Comparison of ENCODE assay signal across 8 cellular contexts in the genomic region with DNA sequence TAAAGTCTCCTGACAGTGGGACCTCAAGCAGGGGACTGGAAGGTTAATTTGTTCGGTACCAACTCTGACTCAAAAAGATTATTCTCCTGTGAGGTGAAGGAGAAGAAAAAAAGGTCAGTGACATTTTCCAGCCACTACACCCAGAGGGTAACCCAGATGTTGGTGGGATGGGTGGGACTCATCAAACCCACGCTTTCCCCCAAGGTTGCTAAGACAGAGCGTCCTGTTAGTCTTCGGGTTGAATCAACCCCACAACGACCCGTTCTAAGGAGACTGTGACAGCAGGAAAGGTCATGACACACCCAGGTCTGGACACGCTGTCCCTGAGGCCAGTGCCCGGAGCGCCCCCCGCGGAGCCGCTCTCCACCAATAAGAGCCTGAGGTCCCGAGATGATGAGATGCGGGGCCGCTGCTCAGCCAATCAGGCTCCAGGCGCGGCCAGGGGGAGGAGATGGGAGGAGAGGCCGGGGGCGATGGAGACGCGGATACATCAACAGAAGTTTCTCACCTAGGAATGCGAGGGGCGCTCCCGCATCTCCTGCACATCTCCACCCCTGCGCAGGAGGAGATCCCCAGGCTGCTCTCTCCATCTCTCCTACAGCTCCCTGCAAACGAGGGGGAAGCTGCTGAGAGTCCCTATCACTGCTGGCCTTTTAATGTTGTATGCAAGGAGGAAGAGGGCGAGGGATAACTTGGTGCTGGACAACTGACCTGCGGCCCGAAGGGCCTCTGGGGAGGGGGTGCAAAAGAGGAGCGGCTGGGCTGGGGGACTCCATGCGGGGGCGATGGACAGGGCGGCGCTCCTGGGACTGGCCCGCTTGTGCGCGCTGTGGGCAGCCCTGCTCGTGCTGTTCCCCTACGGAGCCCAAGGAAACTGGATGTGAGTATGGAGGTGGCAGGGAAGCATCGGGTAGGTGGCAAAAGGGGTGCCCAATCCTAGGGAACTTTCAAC. TPM values are rescaled to one million over a fixed set of nuclear protein-coding genes. Genes with fewer than 3 reads are reported as not detected.
A peak's percentile ranks its signal among the peaks of the same experiment; 100 is the strongest.
DNase-seq lines count a peak whose midpoint lies in the region; FAIRE-seq and TF ChIP-seq lines count a peak whose summit lies in the region.

A gene with protein sequence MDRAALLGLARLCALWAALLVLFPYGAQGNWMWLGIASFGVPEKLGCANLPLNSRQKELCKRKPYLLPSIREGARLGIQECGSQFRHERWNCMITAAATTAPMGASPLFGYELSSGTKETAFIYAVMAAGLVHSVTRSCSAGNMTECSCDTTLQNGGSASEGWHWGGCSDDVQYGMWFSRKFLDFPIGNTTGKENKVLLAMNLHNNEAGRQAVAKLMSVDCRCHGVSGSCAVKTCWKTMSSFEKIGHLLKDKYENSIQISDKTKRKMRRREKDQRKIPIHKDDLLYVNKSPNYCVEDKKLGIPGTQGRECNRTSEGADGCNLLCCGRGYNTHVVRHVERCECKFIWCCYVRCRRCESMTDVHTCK (plus strand): TSS at position 493 of the 952 bp plus-strand sequence. CDS start 293 bp downstream, at position 786.

- no peaks in the 10 kb centered on the region for H3K79me2 ChIP-seq in keratinocyte (ENCODE audit: control insufficient read depth, insufficient read depth, low read length)

- FAIRE-seq in keratinocyte (lab: Jason Lieb, UNC) = no peak

- TF ChIP-seq CTCF in AG09309 (IDR thresholded peaks at IDR 0.05; ENCODE audit: control insufficient read depth, insufficient read depth, low read depth, low read length, missing control alignments) = no peak
- TF ChIP-seq CTCF in ascending aorta (IDR thresholded peaks at IDR 0.05) = no peak
- no peak for TF ChIP-seq CTCF in keratinocyte (optimal IDR thresholded peaks at IDR 0.05 in 1 of 3, IDR thresholded peaks at IDR 0.05 in 1 of 3, conservative IDR thresholded peaks at IDR 0.05 in 1 of 3; ENCODE audit: extremely low read depth in 1 of 3, insufficient read depth in 2 of 3, low read length in 3 of 3)
- TF ChIP-seq CTCF in suprapubic skin (IDR thresholded peaks at IDR 0.05) = no peak
- TF ChIP-seq CTCF in adrenal gland (IDR thresholded peaks at IDR 0.05) = no peak

- no peak for TF ChIP-seq POLR2A in suprapubic skin (IDR thresholded peaks at IDR 0.05)
- no peak for TF ChIP-seq POLR2A in adrenal gland (IDR thresholded peaks at IDR 0.05)

- peak within 1 kb of the TSS; percentile 64 for H2AFZ ChIP-seq in keratinocyte (ENCODE audit: control insufficient read depth, low read length)

- WGBS in suprapubic skin = 14% methylated on average over 37 of the region's 40 CpGs
- 13 to 28% (median 20%) methylated on average over 12 to 40 of the region's 40 CpGs for WGBS in adrenal gland, 4 donors

- peaks cover 4% of the 10 kb centered on the region for H4K20me1 ChIP-seq in keratinocyte (ENCODE audit: control insufficient read depth, extremely low read depth, insufficient read depth, low read length)

- H3K27me3 ChIP-seq in H7 (ENCODE audit: control insufficient read depth, insufficient read depth, low read length) (peaks cover 39% of the 10 kb centered on the region), ascending aorta (peaks cover 28% of the 10 kb centered on the region), keratinocyte (ENCODE audit: control insufficient read depth, extremely low read depth, insufficient read depth, low read length) (peaks cover 32% of the 10 kb centered on the region), suprapubic skin (peaks cover 63% of the 10 kb centered on the region), adrenal gland (peaks cover 58% of the 10 kb centered on the region)

- no peak within 1 kb of the TSS for H3K27ac ChIP-seq in ascending aorta
- no peak within 1 kb of the TSS for H3K27ac ChIP-seq in keratinocyte (ENCODE audit: control insufficient read depth, insufficient read depth, low read length)
- H3K27ac ChIP-seq in suprapubic skin = peak within 1 kb of the TSS; percentile 34
- no peak within 1 kb of the TSS for H3K27ac ChIP-seq in adrenal gland

- TF ChIP-seq EP300 in suprapubic skin (IDR thresholded peaks at IDR 0.05) = no peak

- no peaks in the 10 kb centered on the region for H3K9me1 ChIP-seq in keratinocyte (ENCODE audit: control insufficient read depth, extremely low read depth, insufficient read depth, low read length)

- H3K9ac ChIP-seq in keratinocyte (ENCODE audit: control insufficient read depth, extremely low read depth, insufficient read depth, low read length) = no peak within 1 kb of the TSS

- intact Hi-C loops in ascending aorta (cut with DNase I) (no loop called here), adrenal gland (cut with DNase I) (no loop called here)

- no peaks in the 10 kb centered on the region for H3K36me3 ChIP-seq in H7 (replicated peaks; ENCODE audit: control insufficient read depth, insufficient read depth, low read length)
- H3K36me3 ChIP-seq in ascending aorta = no peaks in the 10 kb centered on the region
- no peaks in the 10 kb centered on the region for H3K36me3 ChIP-seq in keratinocyte (ENCODE audit: control insufficient read depth in 2 of 2, extremely low read depth in 1 of 2, insufficient read depth in 2 of 2, low read length in 2 of 2)
- no peaks in the 10 kb centered on the region for H3K36me3 ChIP-seq in suprapubic skin
- H3K36me3 ChIP-seq in adrenal gland (replicated peaks in 1 of 2) = no peaks in the 10 kb centered on the region

- H3K9me3 ChIP-seq in ascending aorta (no peaks in the 10 kb centered on the region), keratinocyte (ENCODE audit: control insufficient read depth, low read depth, low read length) (no peaks in the 10 kb centered on the region), suprapubic skin (no peaks in the 10 kb centered on the region), adrenal gland (replicated peaks in 1 of 3) (no peaks in the 10 kb centered on the region)

- dilution Hi-C loops in keratinocyte (cut with MboI; ENCODE audit: extremely low pct_ligation_motif_present, low sequenced_read_pairs) = no loop called here

- peak within 1 kb of the TSS; percentile 92 for H3K4me2 ChIP-seq in keratinocyte (ENCODE audit: control insufficient read depth, extremely low read depth, insufficient read depth, low read depth, low read length)

- DNase-seq in AG09309 (ENCODE audit: low read depth) (no peak), H7 (peak; percentile 91), ascending aorta (ENCODE audit: low spot score in 2 of 2) (no peak), keratinocyte (ENCODE audit: low read depth, low spot score) (no peak), suprapubic skin (ENCODE audit: low spot score in 2 of 2) (peak in 1 of 2 donors; percentile 73), adrenal gland (no peak), NCI-H1930 (lab: John Stamatoyannopoulos, UW) (no peak)
- no peak for DNase-seq in activated CD4-positive, alpha-beta T cell treated with anti-CD3 and anti-CD28 coated beads, Interleukin-2, amount 50 U/mL, for 4 hours

- peaks cover 8 to 14% of the 10 kb centered on the region in 2 donors for H3K4me1 ChIP-seq in ascending aorta
- peaks cover 14% of the 10 kb centered on the region for H3K4me1 ChIP-seq in keratinocyte (ENCODE audit: control insufficient read depth, extremely low read depth, insufficient read depth, low read length)
- peaks cover 19% of the 10 kb centered on the region for H3K4me1 ChIP-seq in suprapubic skin
- H3K4me1 ChIP-seq in adrenal gland (replicated peaks in 1 of 2) = peaks cover 10 to 11% of the 10 kb centered on the region in 2 donors

- H3K4me3 ChIP-seq in AG09309 (ENCODE audit: control insufficient read depth, low read depth, low read length) (peak within 1 kb of the TSS; percentile 53), H7 (ENCODE audit: insufficient read depth, low read depth, low read length) (peak within 1 kb of the TSS; percentile 50), ascending aorta (peak within 1 kb of the TSS; percentile 15 to 55), keratinocyte (ENCODE audit: control insufficient read depth in 2 of 3, extremely low read depth in 1 of 3, insufficient read depth in 2 of 3, low read depth in 1 of 3, low read length in 3 of 3) (peak within 1 kb of the TSS; percentile 31 to 78 (median 71)), suprapubic skin (peak within 1 kb of the TSS; percentile 56), adrenal gland (peak within 1 kb of the TSS in 1 of 4 donors; percentile 47)

RNA-seq across cellular contexts. Expression of the gene that starts here (rescaled TPM):
- total RNA-seq in H7 (2014; rRNA removed; shearing (Covaris generic)) = not detected in 2 replicates
- total RNA-seq in ascending aorta = not detected
- polyA plus RNA-seq in keratinocyte = not detected in 3 replicates
- not detected for polyA plus RNA-seq in keratinocyte (2011; ENCODE audit: low read depth)
- not detected in 2 replicates for polyA plus RNA-seq in keratinocyte (2011; cell fraction: cytosol; rRNA removed)
- polyA plus RNA-seq in keratinocyte (2011; cell fraction: nucleus; rRNA removed) = not detected in 2 replicates
- polyA plus RNA-seq in keratinocyte (2012; ENCODE audit: low replicate concordance) = 0.13 TPM in 1 of 2 replicates, not detected in the other
- not detected in 3 replicates for polyA minus RNA-seq in keratinocyte
- not detected for polyA minus RNA-seq in keratinocyte (2011; cell fraction: cytosol; rRNA and poly(A)+ RNA removed)
- not detected in 2 replicates for polyA minus RNA-seq in keratinocyte (2011; cell fraction: nucleus; rRNA and poly(A)+ RNA removed)
- 10 to 100 TPM; 11.6 to 28.8 (median 18.3) TPM for total RNA-seq in suprapubic skin
- total RNA-seq in adrenal gland = under 1 TPM in 4 of 8 donors, not detected in 4; 0.07 to 0.19 (median 0.12) TPM
- polyA plus RNA-seq in adrenal gland = under 1 TPM; 0.07 to 0.16 (median 0.08) TPM

Comparison
In these comparisons a context has a peak if more than half of its experiments do, and no peak if none do; other contexts are left out.
1. RNA of the gene that starts here (total RNA-seq): 11.6 to 28.8 TPM in suprapubic skin; 0.07 to 0.19 TPM in adrenal gland, not detected in H7 and not detected in ascending aorta (single experiment); every median in the first group is over 10 times any median in the second.
2. Peak in DNase-seq and H3K4me3 ChIP-seq in H7; RNA of the gene not detected or under 1 TPM.